8 cellular contexts compared by ENCODE assay signal in genomic region chr6:20401403-20402180, GRCh38. TPM values are rescaled to one million over a fixed set of nuclear protein-coding genes. Genes with fewer than 3 reads are reported as not detected.
DNase-seq lines count a peak whose midpoint lies in the region; ATAC-seq and TF ChIP-seq lines count a peak whose summit lies in the region.

TSS of gene E2F3 (plus strand) at chr6:20401879. CDS start at chr6:20402233, 354 bp downstream.

- TF ChIP-seq EP300 in transverse colon (IDR thresholded peaks at IDR 0.05; ENCODE audit: low read depth) = no peak

- H3K4me3 ChIP-seq in GM12875 (ENCODE audit: low read depth, low read length) (peak within 1 kb of the TSS; percentile 62), adipocyte (ENCODE audit: low read length) (peak within 1 kb of the TSS; percentile 85), cardiac muscle cell (peak within 1 kb of the TSS; percentile 75), parathyroid adenoma (ENCODE audit: low read depth, low read length) (peak within 1 kb of the TSS; percentile 77), transverse colon (peak within 1 kb of the TSS; percentile 69 to 94 (median 76))

- peak within 1 kb of the TSS; percentile 87 for H2AFZ ChIP-seq in parathyroid adenoma

- peaks cover 10% of the 10 kb centered on the region for H3K4me1 ChIP-seq in adipocyte (ENCODE audit: control insufficient read depth, insufficient read depth, low read length)
- H3K4me1 ChIP-seq in cardiac muscle cell (ENCODE audit: low read depth) = peaks cover 5% of the 10 kb centered on the region
- peaks cover 3% of the 10 kb centered on the region for H3K4me1 ChIP-seq in parathyroid adenoma
- H3K4me1 ChIP-seq in transverse colon = peaks cover 0 to 18% (median 6%) of the 10 kb centered on the region in 4 donors

- H3K27ac ChIP-seq in cardiac muscle cell (peak within 1 kb of the TSS; percentile 94), parathyroid adenoma (peak within 1 kb of the TSS; percentile 72), transverse colon (peak within 1 kb of the TSS; percentile 87 to 98 (median 89))

- intact Hi-C loops in transverse colon (cut with DNase I; ENCODE audit: low total_unique reads) = loop anchor here (10.0 kb wide), 2 partner anchors 123 to 287 kb away; no protein-coding TSS in a partner anchor

- peak within 1 kb of the TSS; percentile 97 for H3K4me2 ChIP-seq in parathyroid adenoma (ENCODE audit: low read length)

- ATAC-seq in HG02798 (IDR thresholded peaks at IDR 0.05; ENCODE audit: poor library complexity, unreplicated experiment) = peak; percentile 90

- H3K27me3 ChIP-seq in adipocyte (replicated peaks; ENCODE audit: control insufficient read depth, insufficient read depth, low read length) = no peaks in the 10 kb centered on the region
- H3K27me3 ChIP-seq in cardiac muscle cell = no peaks in the 10 kb centered on the region
- H3K27me3 ChIP-seq in parathyroid adenoma (ENCODE audit: control insufficient read depth, insufficient read depth, low read length) = no peaks in the 10 kb centered on the region
- H3K27me3 ChIP-seq in transverse colon = no peaks in the 10 kb centered on the region

- no peaks in the 10 kb centered on the region for H3K79me2 ChIP-seq in parathyroid adenoma

- peak; percentile 99 for DNase-seq in NCI-H1436 (lab: John Stamatoyannopoulos, UW)
- peak; percentile 98 for DNase-seq in T follicular helper cell (ENCODE audit: low read depth)
- DNase-seq in adipocyte (ENCODE audit: low read depth) = peak; percentile 100
- DNase-seq in cardiac muscle cell (ENCODE audit: low read depth in 1 of 2, low spot score in 1 of 2) = peak; percentile 100
- peak; percentile 100 for DNase-seq in transverse colon

- H3K9me3 ChIP-seq in adipocyte (ENCODE audit: control insufficient read depth, low read length) (no peaks in the 10 kb centered on the region), cardiac muscle cell (ENCODE audit: low read depth) (no peaks in the 10 kb centered on the region), parathyroid adenoma (ENCODE audit: control insufficient read depth, low read length) (no peaks in the 10 kb centered on the region), transverse colon (no peaks in the 10 kb centered on the region)

- in situ Hi-C loops in transverse colon (cut with MboI; ENCODE audit: low pct_ligation_motif_present in 1 of 4, low pct_unique_long_range_greater_than_20kb in 1 of 4, low sequenced_read_pairs in 3 of 4) = no loop called here

- no peak for TF ChIP-seq CTCF in GM12875 (IDR thresholded peaks at IDR 0.05; ENCODE audit: borderline replicate concordance, insufficient read depth, low read depth, low read length)
- no peak for TF ChIP-seq CTCF in cardiac muscle cell (IDR thresholded peaks at IDR 0.05; ENCODE audit: low read depth, low read length)
- no peak for TF ChIP-seq CTCF in parathyroid adenoma (IDR thresholded peaks at IDR 0.05)
- TF ChIP-seq CTCF in transverse colon (IDR thresholded peaks at IDR 0.05) = no peak

- H3K9ac ChIP-seq in adipocyte (ENCODE audit: low read length) (peak within 1 kb of the TSS; percentile 84), parathyroid adenoma (no peak within 1 kb of the TSS)

- peaks cover 5% of the 10 kb centered on the region for H3K36me3 ChIP-seq in adipocyte (ENCODE audit: control insufficient read depth, insufficient read depth, low read length, severe bottlenecking)
- no peaks in the 10 kb centered on the region for H3K36me3 ChIP-seq in cardiac muscle cell
- no peaks in the 10 kb centered on the region for H3K36me3 ChIP-seq in parathyroid adenoma (ENCODE audit: control insufficient read depth, insufficient read depth, low read length)
- no peaks in the 10 kb centered on the region for H3K36me3 ChIP-seq in transverse colon

- TF ChIP-seq POLR2A in transverse colon (IDR thresholded peaks at IDR 0.05) = peak; percentile 44

- WGBS in transverse colon (ENCODE audit: low coverage in 1 of 2), 2 donors = 1% methylated on average over 57 of the region's 57 CpGs; no CpG with 5 or more reads in 1 of the 2 donors

RNA-seq across cellular contexts. Expression of gene E2F3, which starts in this region (rescaled TPM):
- total RNA-seq in cardiac muscle cell (9.2 and 12.6 TPM in 2 replicates), transverse colon (10 to 100 TPM in 1 of 4 donors, 1 to 10 TPM in 3; 2.2 to 16.3 (median 5.6) TPM)
- polyA plus RNA-seq in cardiac muscle cell = 11.1 and 16.5 TPM in 2 replicates

Comparison
In these comparisons a context has a peak if more than half of its experiments do, and no peak if none do; other contexts are left out.
1. Peak in every context shown above with its lines: DNase-seq, ATAC-seq, H3K4me3 ChIP-seq and H3K27ac ChIP-seq.